In genomic region chr20:3890410-3890751, GRCh38 we compare ENCODE assay signal across 7 cellular contexts. TPM values are rescaled to one million over a fixed set of nuclear protein-coding genes. Genes with fewer than 3 reads are reported as not detected.
DNase-seq lines count a peak whose midpoint lies in the region; ATAC-seq, FAIRE-seq and TF ChIP-seq lines count a peak whose summit lies in the region.

No MANE protein-coding gene starts in this region.

- H3K4ac ChIP-seq in mesenchymal stem cell (ENCODE audit: low read depth in 1 of 2, low read length in 2 of 2): no peak overlapping the region

- H3K9ac ChIP-seq in mesenchymal stem cell (ENCODE audit: low read length): peak overlapping the region; percentile 96

- peaks cover 5% of the 10 kb centered on the region for H3K79me1 ChIP-seq in mesenchymal stem cell (replicated peaks; ENCODE audit: low read length, poor library complexity, severe bottlenecking)

- ATAC-seq in GM21825 (IDR thresholded peaks at IDR 0.05; ENCODE audit: unreplicated experiment): no peak

- H3K27me3 ChIP-seq in bronchial epithelial cell (ENCODE audit: control insufficient read depth, insufficient read depth, low read length) (no peaks in the 10 kb centered on the region), mesenchymal stem cell (ENCODE audit: control insufficient read depth in 1 of 2, insufficient read depth in 1 of 2, low read length in 2 of 2) (no peaks in the 10 kb centered on the region)

- H3K27ac ChIP-seq in mesenchymal stem cell (ENCODE audit: low read length, poor library complexity, severe bottlenecking): peak overlapping the region; percentile 44

- no peak overlapping the region for H2BK12ac ChIP-seq in mesenchymal stem cell (ENCODE audit: low read length in 2 of 2)

- no peak overlapping the region for H2BK15ac ChIP-seq in mesenchymal stem cell (ENCODE audit: low read depth, poor library complexity, severe bottlenecking)

- H2AFZ ChIP-seq in mesenchymal stem cell (ENCODE audit: low read depth, low read length): no peak overlapping the region

- no peaks in the 10 kb centered on the region for H3K9me3 ChIP-seq in mesenchymal stem cell (ENCODE audit: control insufficient read depth, low read length)

- no peak overlapping the region for H3K23ac ChIP-seq in mesenchymal stem cell (ENCODE audit: low read length in 2 of 2)

- H3K4me3 ChIP-seq in GM12865 (ENCODE audit: low read depth, low read length) (peak overlapping the region; percentile 99), bronchial epithelial cell (ENCODE audit: low read depth, low read length) (peak overlapping the region; percentile 79), mesenchymal stem cell (ENCODE audit: insufficient read depth in 1 of 2, low read depth in 1 of 2, low read length in 2 of 2) (peak overlapping the region in 1 of 2 experiments; percentile 94)

- H3K4me2 ChIP-seq in mesenchymal stem cell (ENCODE audit: low read length, poor library complexity, severe bottlenecking): peak overlapping the region; percentile 64

- WGBS in mesenchymal stem cell: 38% methylated on average over 1 of the region's 3 CpGs

- TF ChIP-seq CTCF in GM12865 (IDR thresholded peaks at IDR 0.05; ENCODE audit: insufficient read depth, low read depth, low read length, missing control alignments) (no peak), bronchial epithelial cell (IDR thresholded peaks at IDR 0.05; ENCODE audit: insufficient read depth, low read length, severe bottlenecking) (no peak)

- peaks cover 15% of the 10 kb centered on the region for H3K4me1 ChIP-seq in mesenchymal stem cell (ENCODE audit: control insufficient read depth, insufficient read depth, low read depth, low read length)

- DNase-seq in GM12865 (ENCODE audit: low read depth) (peak; percentile 39), NCI-H1694 treated with DMSO at 0.1 percent for 48 hours (lab: John Stamatoyannopoulos, UW) (peak; percentile 15), bronchial epithelial cell (ENCODE audit: low read depth) (peak; percentile 26), mesenchymal stem cell (peak; percentile 52), hippocampal formation (lab: John Stamatoyannopoulos, UW) (no peak)
- no peak for DNase-seq in effector CD4-positive, alpha-beta T cell

- H2BK5ac ChIP-seq in mesenchymal stem cell (ENCODE audit: low read depth, low read length, poor library complexity, severe bottlenecking): no peak overlapping the region

- H4K8ac ChIP-seq in mesenchymal stem cell (ENCODE audit: low read length): no peak overlapping the region

- no peak for FAIRE-seq in bronchial epithelial cell (lab: Jason Lieb, UNC)

- H3K14ac ChIP-seq in mesenchymal stem cell (ENCODE audit: low read length in 2 of 2): no peak overlapping the region

- no peak overlapping the region for H2BK120ac ChIP-seq in mesenchymal stem cell (ENCODE audit: low read depth, low read length)

- no peak overlapping the region for H2AK5ac ChIP-seq in mesenchymal stem cell (ENCODE audit: low read length, severe bottlenecking)

- H4K91ac ChIP-seq in mesenchymal stem cell (ENCODE audit: low read length): no peak overlapping the region

- H3K36me3 ChIP-seq in bronchial epithelial cell (ENCODE audit: control insufficient read depth, insufficient read depth, low read length): no peaks in the 10 kb centered on the region
- H3K36me3 ChIP-seq in mesenchymal stem cell (ENCODE audit: control insufficient read depth in 1 of 2, insufficient read depth in 2 of 2, low read depth in 1 of 2, low read length in 2 of 2): peaks cover 7 to 13% of the 10 kb centered on the region in 2 experiments

- H3K18ac ChIP-seq in mesenchymal stem cell (ENCODE audit: low read depth in 1 of 2, low read length in 2 of 2): no peak overlapping the region

RNA-seq across cellular contexts. Expression of gene PANK2, which starts 1.2 kb away (rescaled TPM):
- total RNA-seq in bronchial epithelial cell: 29.7 and 40.3 TPM in 2 replicates
- polyA plus RNA-seq in mesenchymal stem cell (2013, experiment 1 of 2): 21.4 TPM
- 21.4 TPM for polyA plus RNA-seq in mesenchymal stem cell (2013, experiment 2 of 2)

RNA-seq across cellular contexts. Expression of gene MAVS, which starts 43.7 kb away (rescaled TPM):
- 9.7 and 9.9 TPM in 2 replicates for total RNA-seq in bronchial epithelial cell
- polyA plus RNA-seq in mesenchymal stem cell (2013, experiment 1 of 2): 22.4 TPM
- 21.0 TPM for polyA plus RNA-seq in mesenchymal stem cell (2013, experiment 2 of 2)

Comparison
In these comparisons a context has a peak if more than half of its experiments do, and no peak if none do; other contexts are left out.
1. DNase-seq: peak in GM12865 (single experiment), NCI-H1694 treated with DMSO at 0.1 percent for 48 hours (single experiment), bronchial epithelial cell (single experiment) and mesenchymal stem cell (single experiment); none in effector CD4-positive, alpha-beta T cell (single experiment) and hippocampal formation (0 of 2).